23 cellular contexts compared by ENCODE assay signal in genomic region chr3:119428538-119428937, GRCh38. TPM values are rescaled to one million over a fixed set of nuclear protein-coding genes. Genes with fewer than 3 reads are reported as not detected.
DNase-seq lines count a peak whose midpoint lies in the region; ATAC-seq, FAIRE-seq and TF ChIP-seq lines count a peak whose summit lies in the region.
"Had no signal": no experiment of that assay in that cellular context is flagged by ENCODE, and none has a peak within 500 bp of the region (broad histone marks: within the 10 kb centered on the region; RNA-seq: fewer than 3 reads in every experiment).

No MANE protein-coding gene starts in this region.

- H3K27ac Mint-ChIP-seq in stimulated activated memory B cell treated with anti-CD40 and anti-IgM and Interleukin-4, amounts not matched to agents 10 μg/mL and 1 μg/mL and 100 μg/mL, for 72 hours = no peak overlapping the region
- H3K27ac Mint-ChIP-seq: activated naive CD4-positive, alpha-beta T cell treated with anti-CD3 and anti-CD28 coated beads, Interleukin-2, amount 50 U/mL, for 72 hours; naive thymus-derived CD8-positive, alpha-beta T cell; progenitor cell of endocrine pancreas had no signal

- H3K4me1 Mint-ChIP-seq in stimulated activated memory B cell treated with anti-CD40 and anti-IgM and Interleukin-4, amounts not matched to agents 10 μg/mL and 1 μg/mL and 100 μg/mL, for 72 hours = no peaks in the 10 kb centered on the region
- H3K4me1 Mint-ChIP-seq: naive thymus-derived CD8-positive, alpha-beta T cell had no signal

- TF ChIP-seq CTCF in C4-2B (conservative IDR thresholded peaks at IDR 0.05) (peak; percentile 35), fibroblast of mammary gland (conservative IDR thresholded peaks at IDR 0.05; ENCODE audit: control insufficient read depth, insufficient read depth, low read depth, low read length) (peak; percentile 15)

- CTCF ChIA-PET in HEK293T (lab: Yijun Ruan, JAX) = no interaction called here

- H3K27me3 Mint-ChIP-seq in stimulated activated memory B cell treated with anti-CD40 and anti-IgM and Interleukin-4, amounts not matched to agents 10 μg/mL and 1 μg/mL and 100 μg/mL, for 72 hours = no peaks in the 10 kb centered on the region
- H3K27me3 Mint-ChIP-seq: naive thymus-derived CD8-positive, alpha-beta T cell; progenitor cell of endocrine pancreas had no signal

- POLR2A ChIA-PET in HEK293T (lab: Yijun Ruan, JAX) = no interaction called here

- no peak overlapping the region for H3K4me3 ChIP-seq in fibroblast of mammary gland (ENCODE audit: control insufficient read depth, low read depth, low read length)
- H3K4me3 ChIP-seq: body of pancreas, esophagus squamous epithelium, heart left ventricle, PC-9, thoracic aorta had no signal

- peak; percentile 38 for FAIRE-seq in GM12891 (lab: Jason Lieb, UNC)
- FAIRE-seq: D721Med had no signal

- DNase-seq in GM12891 (ENCODE audit: insufficient read length, low spot score) (no peak), OCI-M1 (lab: John Stamatoyannopoulos, UW) (peak; percentile 11), fibroblast of mammary gland (ENCODE audit: low read depth) (peak; percentile 12), HEK293T (ENCODE audit: extremely low spot score) (no peak), SK-N-DZ (ENCODE audit: low spot score) (no peak)
- DNase-seq: activated CD4-positive, alpha-beta T cell treated with anti-CD3 and anti-CD28 coated beads, Interleukin-2, amount 50 U/mL, for 4 hours; activated T-cell treated with anti-CD3 and anti-CD28 coated beads, Interleukin-2, amount 50 U/mL, for 48 hours; body of pancreas; esophagus squamous epithelium; heart left ventricle; islet precursor cell; mammary epithelial cell; naive thymus-derived CD8-positive, alpha-beta T cell; NCI-H1694 treated with DMSO at 0.1 percent for 48 hours; NCI-H446 treated with DMSO at 0.1 percent for 48 hours; PC-9 had no signal

- no peak overlapping the region for H3K27ac ChIP-seq in C4-2B
- H3K27ac ChIP-seq: body of pancreas, esophagus squamous epithelium, heart left ventricle, PC-9, thoracic aorta had no signal

- no peak for TF ChIP-seq POLR2A in GM12891 (IDR thresholded peaks at IDR 0.05; ENCODE audit: low read depth, low read length)

- no peak overlapping the region for H3K4me3 Mint-ChIP-seq in stimulated activated memory B cell treated with anti-CD40 and anti-IgM and Interleukin-4, amounts not matched to agents 10 μg/mL and 1 μg/mL and 100 μg/mL, for 72 hours
- H3K4me3 Mint-ChIP-seq: naive thymus-derived CD8-positive, alpha-beta T cell had no signal

- ATAC-seq in stimulated activated memory B cell treated with anti-CD40 and anti-IgM and Interleukin-4, amounts not matched to agents 10 μg/mL and 1 μg/mL and 100 μg/mL, for 72 hours = no peak
- ATAC-seq: activated naive CD4-positive, alpha-beta T cell treated with anti-CD3 and anti-CD28 coated beads, Interleukin-2, amount 50 U/mL, for 72 hours; body of pancreas; heart left ventricle; naive thymus-derived CD8-positive, alpha-beta T cell; SK-N-SH treated with all-trans-retinoic acid at 6 μM for 48 hours had no signal

- peaks cover 70% of the 10 kb centered on the region for H3K36me3 Mint-ChIP-seq in stimulated activated memory B cell treated with anti-CD40 and anti-IgM and Interleukin-4, amounts not matched to agents 10 μg/mL and 1 μg/mL and 100 μg/mL, for 72 hours

- H3K9me3 Mint-ChIP-seq in stimulated activated memory B cell treated with anti-CD40 and anti-IgM and Interleukin-4, amounts not matched to agents 10 μg/mL and 1 μg/mL and 100 μg/mL, for 72 hours = peaks cover 28% of the 10 kb centered on the region

TF ChIP-seq in GM12891, 5 proteins besides CTCF, POLR2A, EP300 and RAD21:
- TF ChIP-seq PAX5 (IDR thresholded peaks at IDR 0.05; ENCODE audit: insufficient read depth, low read length, severe bottlenecking) = no peak

TF ChIP-seq in HEK293T, 16 proteins besides CTCF, POLR2A, EP300 and RAD21:
- TF ChIP-seq ARNT (IDR thresholded peaks at IDR 0.05) = no peak
- no peak for TF ChIP-seq SP1 (IDR thresholded peaks at IDR 0.05)
- TF ChIP-seq SUZ12 (IDR thresholded peaks at IDR 0.05) = no peak
- TF ChIP-seq HDGF (IDR thresholded peaks at IDR 0.05; ENCODE audit: borderline replicate concordance) = no peak
- TF ChIP-seq LEF1 (IDR thresholded peaks at IDR 0.05; ENCODE audit: borderline replicate concordance) = no peak
- TF ChIP-seq BHLHE40 (IDR thresholded peaks at IDR 0.05; ENCODE audit: borderline replicate concordance) = no peak
- TF ChIP-seq ZNF384 (IDR thresholded peaks at IDR 0.05) = no peak
- no peak for TF ChIP-seq FOXM1 (IDR thresholded peaks at IDR 0.05; ENCODE audit: borderline replicate concordance)
- TF ChIP-seq TARDBP (IDR thresholded peaks at IDR 0.05) = no peak
- no peak for TF ChIP-seq ELF4 (IDR thresholded peaks at IDR 0.05)
- no peak for TF ChIP-seq CTBP1 (IDR thresholded peaks at IDR 0.05; ENCODE audit: borderline replicate concordance)
- no peak for TF ChIP-seq FOXK2 (IDR thresholded peaks at IDR 0.05)
- no peak for TF ChIP-seq NFRKB (IDR thresholded peaks at IDR 0.05)
- TF ChIP-seq FOXA1 (IDR thresholded peaks at IDR 0.05) = no peak
- TF ChIP-seq PKNOX1 (IDR thresholded peaks at IDR 0.05) = no peak
- no peak for TF ChIP-seq L3MBTL2 (conservative IDR thresholded peaks at IDR 0.05)

RNA-seq across cellular contexts. Expression of gene TMEM39A, which starts 34.9 kb away (rescaled TPM):
- polyA plus RNA-seq in GM12891 (2012; ENCODE audit: low read depth, missing spikeins) = 10.5 TPM
- polyA plus RNA-seq in SK-N-DZ (2014; cell fraction: cytosol; rRNA removed) = 27.2 and 28.4 TPM in 2 replicates
- polyA plus RNA-seq in SK-N-DZ (2014; cell fraction: nucleus; rRNA removed) = 60.2 and 90.7 TPM in 2 replicates

RNA-seq across cellular contexts. Expression of gene POGLUT1, which starts 40.2 kb away (rescaled TPM):
- polyA plus RNA-seq in GM12891 (2012; ENCODE audit: low read depth, missing spikeins) = 11.5 TPM
- polyA plus RNA-seq in SK-N-DZ (2014; cell fraction: cytosol; rRNA removed) = 22.1 and 23.9 TPM in 2 replicates
- polyA plus RNA-seq in SK-N-DZ (2014; cell fraction: nucleus; rRNA removed) = 31.6 and 37.2 TPM in 2 replicates

Comparison
In these comparisons a context has a peak if more than half of its experiments do, and no peak if none do; other contexts are left out.
1. DNase-seq: peak in OCI-M1 (single experiment) and fibroblast of mammary gland (single experiment); none in GM12891 (single experiment), HEK293T (single experiment) and SK-N-DZ (single experiment).